ENCODE assay signal across 26 cellular contexts in the genomic region with DNA sequence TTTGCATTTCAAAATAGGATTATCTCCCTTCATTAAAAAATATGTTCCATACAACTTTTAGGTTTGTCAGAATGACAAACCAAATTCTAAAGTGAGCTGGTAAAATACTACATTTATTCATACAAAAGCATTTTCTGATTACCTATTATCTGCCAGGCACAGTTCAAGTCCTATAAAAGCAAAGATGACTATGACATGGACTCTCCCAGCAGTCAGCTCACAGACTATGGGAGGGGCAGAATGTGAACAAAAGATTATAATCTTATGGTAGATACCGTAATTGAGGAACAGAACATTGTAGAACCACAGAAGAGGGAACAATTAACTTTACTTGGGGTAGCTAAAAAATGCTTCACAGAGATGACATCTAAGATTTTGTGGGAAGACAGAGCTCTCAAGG.
"Had no signal": no experiment of that assay in that cellular context is flagged by ENCODE, and none has a peak within 500 bp of the region (broad histone marks: within the 10 kb centered on the region; RNA-seq: fewer than 3 reads in every experiment).

No MANE protein-coding gene starts in this region.

- H3K4me3 Mint-ChIP-seq: activated CD4-positive, alpha-beta memory T cell treated with anti-CD3 and anti-CD28 coated beads, Interleukin-2, amount 10 ng/mL, durations not matched to agents 7 days and 5 days; activated CD4-positive, alpha-beta T cell treated with anti-CD3 and anti-CD28 coated beads for 36 hours; activated naive CD8-positive, alpha-beta T cell treated with anti-CD3 and anti-CD28 coated beads, Interleukin-2, amount 50 U/mL, for 24 hours; central memory CD8-positive, alpha-beta T cell; T-helper 17 cell had no signal

- H3K9me3 ChIP-seq: ascending aorta, body of pancreas had no signal

- DNase-seq: activated CD4-positive, alpha-beta memory T cell treated with anti-CD3 and anti-CD28 coated beads, Interleukin-2, amount 10 ng/mL, durations not matched to agents 7 days and 5 days; activated CD4-positive, alpha-beta T cell treated with anti-CD3 and anti-CD28 coated beads for 36 hours; activated CD4-positive, alpha-beta T cell treated with anti-CD3 and anti-CD28 coated beads, Interleukin-2, amount 50 U/mL, for 1 hour; activated CD8-positive, alpha-beta memory T cell treated with anti-CD3 and anti-CD28 coated beads, Interleukin-2, amount 50 U/mL, for 4 hours; activated effector memory CD4-positive, alpha-beta T cell treated with anti-CD3 and anti-CD28 coated beads, Interleukin-2, amount 50 U/mL, for 16 hours; activated naive CD4-positive, alpha-beta T cell treated with Interleukin-2 at 50 U/mL for 16 hours; activated naive CD8-positive, alpha-beta T cell treated with anti-CD3 and anti-CD28 coated beads, Interleukin-2, amount 50 U/mL, for 24 hours; amniotic stem cell; body of pancreas; MM.1S; NCI-H1105; NCI-H1436; NCI-H1694 treated with DMSO at 0.1 percent for 48 hours; NCI-H2029 treated with DMSO at 0.1 percent for 48 hours; NCI-H345; NCI-H510A; NCI-H526 treated with DMSO at 0.1 percent for 48 hours; PC-3; SHP77 treated with DMSO at 0.1 percent for 48 hours; T-helper 17 cell; T-helper 9 cell; WERI-Rb-1 had no signal

- H3K27ac ChIP-seq: ascending aorta, body of pancreas, KMS-11, WERI-Rb-1 had no signal

- H3K4me3 ChIP-seq: ascending aorta, body of pancreas had no signal

- H3K27ac Mint-ChIP-seq: activated CD4-positive, alpha-beta memory T cell treated with anti-CD3 and anti-CD28 coated beads, Interleukin-2, amount 10 ng/mL, durations not matched to agents 7 days and 5 days; activated CD4-positive, alpha-beta T cell treated with anti-CD3 and anti-CD28 coated beads for 36 hours; activated naive CD4-positive, alpha-beta T cell treated with anti-CD3 and anti-CD28 coated beads, Interleukin-2, amount 50 U/mL, for 72 hours; activated naive CD8-positive, alpha-beta T cell treated with anti-CD3 and anti-CD28 coated beads, Interleukin-2, amount 50 U/mL, for 24 hours; T-helper 17 cell had no signal

- ATAC-seq: activated CD4-positive, alpha-beta T cell treated with anti-CD3 and anti-CD28 coated beads for 36 hours; activated naive CD4-positive, alpha-beta T cell treated with anti-CD3 and anti-CD28 coated beads, Interleukin-2, amount 50 U/mL, for 72 hours; activated naive CD8-positive, alpha-beta T cell treated with anti-CD3 and anti-CD28 coated beads, Interleukin-2, amount 50 U/mL, for 24 hours; body of pancreas; PC-3; T-helper 17 cell had no signal

- H3K27me3 Mint-ChIP-seq: activated CD4-positive, alpha-beta memory T cell treated with anti-CD3 and anti-CD28 coated beads, Interleukin-2, amount 10 ng/mL, durations not matched to agents 7 days and 5 days; activated CD4-positive, alpha-beta T cell treated with anti-CD3 and anti-CD28 coated beads for 36 hours; activated naive CD8-positive, alpha-beta T cell treated with anti-CD3 and anti-CD28 coated beads, Interleukin-2, amount 50 U/mL, for 24 hours; central memory CD8-positive, alpha-beta T cell; T-helper 17 cell had no signal

- H3K4me2 ChIP-seq: KMS-11 had no signal

- H3K9me3 Mint-ChIP-seq: activated CD4-positive, alpha-beta memory T cell treated with anti-CD3 and anti-CD28 coated beads, Interleukin-2, amount 10 ng/mL, durations not matched to agents 7 days and 5 days; activated naive CD4-positive, alpha-beta T cell treated with anti-CD3 and anti-CD28 coated beads, Interleukin-2, amount 50 U/mL, for 72 hours; activated naive CD8-positive, alpha-beta T cell treated with anti-CD3 and anti-CD28 coated beads, Interleukin-2, amount 50 U/mL, for 24 hours; central memory CD8-positive, alpha-beta T cell had no signal

- H3K4me1 Mint-ChIP-seq: activated naive CD8-positive, alpha-beta T cell treated with anti-CD3 and anti-CD28 coated beads, Interleukin-2, amount 50 U/mL, for 24 hours had no signal

- H3K9ac ChIP-seq: KMS-11 had no signal

- H3K4me1 ChIP-seq: ascending aorta, body of pancreas had no signal

- H3K27me3 ChIP-seq: ascending aorta, body of pancreas had no signal
